ENCODE assay signal across 2 cellular contexts in genomic region chr10:12543589-12543988, GRCh38.
TF ChIP-seq lines count a peak whose summit lies in the region.

No MANE protein-coding gene starts in this region.

TF ChIP-seq in H1, 55 proteins besides CTCF, POLR2A, EP300 and RAD21 (continued from another document):
- no peak for TF ChIP-seq CBX5 (IDR thresholded peaks at IDR 0.05; ENCODE audit: low read depth, low read length)
TF ChIP-seq in H1: peak in this region for 0.

TF ChIP-seq in HepG2, 621 proteins besides CTCF, POLR2A, EP300 and RAD21 (continued from another document):
- TF ChIP-seq THAP7 (CRISPR knock-in tag; IDR thresholded peaks at IDR 0.05), result no peak
- TF ChIP-seq AHR (CRISPR knock-in tag; IDR thresholded peaks at IDR 0.05), result no peak
- TF ChIP-seq JUNB (CRISPR knock-in tag; IDR thresholded peaks at IDR 0.05; ENCODE audit: borderline replicate concordance), result no peak
- no peak for TF ChIP-seq ZMYM3 (CRISPR knock-in tag; IDR thresholded peaks at IDR 0.05)
- TF ChIP-seq CENPBD1 (CRISPR knock-in tag; IDR thresholded peaks at IDR 0.05; ENCODE audit: borderline replicate concordance, low read depth), result no peak
- TF ChIP-seq ZNF672 (CRISPR knock-in tag; IDR thresholded peaks at IDR 0.05), result no peak
- TF ChIP-seq TFAP4 (IDR thresholded peaks at IDR 0.05; ENCODE audit: borderline replicate concordance, low read depth), result no peak
- no peak for TF ChIP-seq DNMT1 (CRISPR knock-in tag; IDR thresholded peaks at IDR 0.05)
- TF ChIP-seq CAMTA2 (CRISPR knock-in tag; IDR thresholded peaks at IDR 0.05; ENCODE audit: borderline replicate concordance), result no peak
- no peak for TF ChIP-seq YEATS2 (CRISPR knock-in tag; IDR thresholded peaks at IDR 0.05; ENCODE audit: borderline replicate concordance)
- TF ChIP-seq KLF12 (CRISPR knock-in tag; IDR thresholded peaks at IDR 0.05; ENCODE audit: borderline replicate concordance), result no peak
- TF ChIP-seq PRMT3 (CRISPR knock-in tag; IDR thresholded peaks at IDR 0.05; ENCODE audit: borderline replicate concordance, low read depth), result no peak
